Comparison of ENCODE assay signal across 15 cellular contexts in genomic region chr19:51547397-51548212, GRCh38. TPM values are rescaled to one million over a fixed set of nuclear protein-coding genes. Genes with fewer than 3 reads are reported as not detected.
DNase-seq lines count a peak whose midpoint lies in the region; ATAC-seq and FAIRE-seq lines count a peak whose summit lies in the region.
"Had no signal": no experiment of that assay in that cellular context is flagged by ENCODE, and none has a peak within 500 bp of the region (broad histone marks: within the 10 kb centered on the region; RNA-seq: fewer than 3 reads in every experiment).

No MANE protein-coding gene starts in this region.

- FAIRE-seq in RCC 7860 (lab: Jason Lieb, UNC) = no peak

- no peaks in the 10 kb centered on the region for H3K9me3 Mint-ChIP-seq in activated naive CD8-positive, alpha-beta T cell (ENCODE audit: low read depth)
- no peaks in the 10 kb centered on the region for H3K9me3 Mint-ChIP-seq in activated naive CD8-positive, alpha-beta T cell treated with anti-CD3 and anti-CD28 coated beads, Interleukin-2, amount 50 U/mL, for 24 hours
- no peaks in the 10 kb centered on the region for H3K9me3 Mint-ChIP-seq in stimulated activated memory B cell treated with anti-CD40 and anti-IgM and Interleukin-4, amounts not matched to agents 10 μg/mL and 1 μg/mL and 100 μg/mL, for 72 hours
- H3K9me3 Mint-ChIP-seq: brain; stimulated activated naive CD8-positive, alpha-beta T cell treated with anti-CD3 and anti-CD28 coated beads, Interleukin-15, Interleukin-2, amounts not matched to agents 100 ng/mL and 50 ng/mL, for 24 hours had no signal

- no peak for ATAC-seq in activated naive CD8-positive, alpha-beta T cell treated with anti-CD3 and anti-CD28 coated beads, Interleukin-2, amount 50 U/mL, for 24 hours
- ATAC-seq in stimulated activated memory B cell treated with anti-CD40 and anti-IgM and Interleukin-4, amounts not matched to agents 10 μg/mL and 1 μg/mL and 100 μg/mL, for 72 hours = no peak

- H3K4me3 Mint-ChIP-seq in activated naive CD8-positive, alpha-beta T cell = no peak overlapping the region
- no peak overlapping the region for H3K4me3 Mint-ChIP-seq in activated naive CD8-positive, alpha-beta T cell treated with anti-CD3 and anti-CD28 coated beads, Interleukin-2, amount 50 U/mL, for 24 hours
- H3K4me3 Mint-ChIP-seq in stimulated activated memory B cell treated with anti-CD40 and anti-IgM and Interleukin-4, amounts not matched to agents 10 μg/mL and 1 μg/mL and 100 μg/mL, for 72 hours = peak overlapping the region; percentile 34
- H3K4me3 Mint-ChIP-seq: brain; stimulated activated naive CD8-positive, alpha-beta T cell treated with anti-CD3 and anti-CD28 coated beads, Interleukin-15, Interleukin-2, amounts not matched to agents 100 ng/mL and 50 ng/mL, for 24 hours had no signal

- H3K4me1 Mint-ChIP-seq in activated naive CD8-positive, alpha-beta T cell (ENCODE audit: low read depth) = peaks cover 35% of the 10 kb centered on the region
- peaks cover 52% of the 10 kb centered on the region for H3K4me1 Mint-ChIP-seq in activated naive CD8-positive, alpha-beta T cell treated with anti-CD3 and anti-CD28 coated beads, Interleukin-2, amount 50 U/mL, for 24 hours
- peaks cover 99% of the 10 kb centered on the region for H3K4me1 Mint-ChIP-seq in stimulated activated memory B cell treated with anti-CD40 and anti-IgM and Interleukin-4, amounts not matched to agents 10 μg/mL and 1 μg/mL and 100 μg/mL, for 72 hours
- H3K4me1 Mint-ChIP-seq: brain had no signal

- peaks cover 20% of the 10 kb centered on the region for H3K27me3 Mint-ChIP-seq in activated naive CD8-positive, alpha-beta T cell
- H3K27me3 Mint-ChIP-seq in activated naive CD8-positive, alpha-beta T cell treated with anti-CD3 and anti-CD28 coated beads, Interleukin-2, amount 50 U/mL, for 24 hours = peaks cover 48% of the 10 kb centered on the region
- no peaks in the 10 kb centered on the region for H3K27me3 Mint-ChIP-seq in stimulated activated memory B cell treated with anti-CD40 and anti-IgM and Interleukin-4, amounts not matched to agents 10 μg/mL and 1 μg/mL and 100 μg/mL, for 72 hours

- H3K27ac Mint-ChIP-seq in activated naive CD8-positive, alpha-beta T cell = peak overlapping the region; percentile 19
- H3K27ac Mint-ChIP-seq in activated naive CD8-positive, alpha-beta T cell treated with anti-CD3 and anti-CD28 coated beads, Interleukin-2, amount 50 U/mL, for 24 hours = no peak overlapping the region
- peak overlapping the region; percentile 87 for H3K27ac Mint-ChIP-seq in stimulated activated memory B cell treated with anti-CD40 and anti-IgM and Interleukin-4, amounts not matched to agents 10 μg/mL and 1 μg/mL and 100 μg/mL, for 72 hours
- H3K27ac Mint-ChIP-seq: brain; stimulated activated naive CD8-positive, alpha-beta T cell treated with anti-CD3 and anti-CD28 coated beads, Interleukin-15, Interleukin-2, amounts not matched to agents 100 ng/mL and 50 ng/mL, for 24 hours had no signal

- H3K36me3 Mint-ChIP-seq in activated naive CD8-positive, alpha-beta T cell = no peaks in the 10 kb centered on the region
- H3K36me3 Mint-ChIP-seq in activated naive CD8-positive, alpha-beta T cell treated with anti-CD3 and anti-CD28 coated beads, Interleukin-2, amount 50 U/mL, for 24 hours (ENCODE audit: low read depth) = no peaks in the 10 kb centered on the region
- peaks cover 8% of the 10 kb centered on the region for H3K36me3 Mint-ChIP-seq in stimulated activated memory B cell treated with anti-CD40 and anti-IgM and Interleukin-4, amounts not matched to agents 10 μg/mL and 1 μg/mL and 100 μg/mL, for 72 hours
- H3K36me3 Mint-ChIP-seq: brain had no signal

- DNase-seq in activated naive CD8-positive, alpha-beta T cell treated with anti-CD3 and anti-CD28 coated beads, Interleukin-2, amount 50 U/mL, for 24 hours = no peak
- DNase-seq in RCC 7860 (ENCODE audit: low spot score) (peak; percentile 12), dermis blood vessel endothelial cell (peak; percentile 57), COLO829 (ENCODE audit: low spot score) (no peak), HuH-7 (ENCODE audit: low spot score) (no peak)
- no peak for DNase-seq in stimulated activated CD4-positive, alpha-beta T cell treated with anti-CD3 and anti-CD28 coated beads, Interleukin-15, amount 100 ng/mL, for 24 hours
- DNase-seq: activated gamma-delta T cell treated with Interleukin-2 at 50 U/mL for 16 hours, COR-L47, H7 had no signal

RNA-seq across cellular contexts. Expression of gene SIGLEC6, which starts 16.1 kb away (rescaled TPM):
- not detected in 2 replicates for total RNA-seq in dermis blood vessel endothelial cell
- total RNA-seq: H7, SJSA1 had no signal

RNA-seq across cellular contexts. Expression of gene ZNF175, which starts 23.5 kb away (rescaled TPM):
- 4.3 and 8.3 TPM in 2 replicates for total RNA-seq in dermis blood vessel endothelial cell

RNA-seq across cellular contexts. Expression of gene SIGLEC12, which starts 46.0 kb away (rescaled TPM):
- total RNA-seq in dermis blood vessel endothelial cell = not detected in 2 replicates
- total RNA-seq: H7, SJSA1, vagina had no signal

Comparison
In these comparisons a context has a peak if more than half of its experiments do, and no peak if none do; other contexts are left out.
1. DNase-seq: peak in RCC 7860 (single experiment) and dermis blood vessel endothelial cell (single experiment); none in activated naive CD8-positive, alpha-beta T cell treated with anti-CD3 and anti-CD28 coated beads, Interleukin-2, amount 50 U/mL, for 24 hours (single experiment), stimulated activated CD4-positive, alpha-beta T cell treated with anti-CD3 and anti-CD28 coated beads, Interleukin-15, amount 100 ng/mL, for 24 hours (single experiment), COLO829 (single experiment) and HuH-7 (single experiment).